15 cellular contexts compared by ENCODE assay signal in genomic region chr5:174414315-174414710, GRCh38.
DNase-seq lines count a peak whose midpoint lies in the region; ATAC-seq and TF ChIP-seq lines count a peak whose summit lies in the region.
"Had no signal": no experiment of that assay in that cellular context is flagged by ENCODE, and none has a peak within 500 bp of the region (broad histone marks: within the 10 kb centered on the region; RNA-seq: fewer than 3 reads in every experiment).

No MANE protein-coding gene starts in this region.

- peaks cover 4% of the 10 kb centered on the region for H3K79me2 ChIP-seq in trophoblast cell (ENCODE audit: control insufficient read depth, insufficient read depth, low read length, poor library complexity)

- no peak overlapping the region for H3K18ac ChIP-seq in trophoblast cell (ENCODE audit: low read length)

- H3K4me3 ChIP-seq in trophoblast cell (ENCODE audit: low read depth, low read length) = no peak overlapping the region

- H3K9me3 ChIP-seq in trophoblast cell (ENCODE audit: insufficient read depth, low read depth, low read length) = no peaks in the 10 kb centered on the region
- H3K9me3 ChIP-seq: BE2C had no signal

- H2AK5ac ChIP-seq in trophoblast cell (ENCODE audit: low read length) = no peak overlapping the region

- H3K27me3 Mint-ChIP-seq in Calu3 (ENCODE audit: unreplicated experiment) = no peaks in the 10 kb centered on the region

- no peak overlapping the region for H3K4ac ChIP-seq in trophoblast cell (ENCODE audit: low read depth, low read length)

- TF ChIP-seq CTCF in Calu3 (IDR thresholded peaks at IDR 0.05; ENCODE audit: unreplicated experiment) (no peak), GM20000 (IDR thresholded peaks at IDR 0.05; ENCODE audit: extremely low read depth, missing control alignments) (no peak)

- H3K9me3 Mint-ChIP-seq in Calu3 (ENCODE audit: low read depth, unreplicated experiment) = no peaks in the 10 kb centered on the region
- H3K9me3 Mint-ChIP-seq: H9 had no signal

- WGBS in trophoblast cell (ENCODE audit: extremely low coverage, insufficient coverage, insufficient read length) = no CpG with 5 or more reads among the region's 1 CpG

- peak overlapping the region; percentile 55 for H3K14ac ChIP-seq in trophoblast cell (ENCODE audit: low read length)

- peak overlapping the region; percentile 64 for H3K27ac Mint-ChIP-seq in Calu3 (ENCODE audit: unreplicated experiment)
- H3K27ac Mint-ChIP-seq: CD4-positive, alpha-beta memory T cell; H9; IgD-negative memory B cell had no signal

- no peak for DNase-seq in Calu3
- DNase-seq in kidney tubule cell (ENCODE audit: low spot score) = peak; percentile 9
- DNase-seq in trophoblast cell = no peak
- no peak for DNase-seq in OCI-M2 (lab: John Stamatoyannopoulos, UW; ENCODE audit: unreplicated experiment)
- no peak for DNase-seq in GM20000 (ENCODE audit: low spot score)
- DNase-seq in mucosa of gallbladder (ENCODE audit: low spot score) = no peak
- DNase-seq: BE2C; CD4-positive, alpha-beta memory T cell; COR-L47; GOT3; H9 had no signal

- H2BK5ac ChIP-seq in trophoblast cell (ENCODE audit: low read depth, low read length, poor library complexity) = peak overlapping the region; percentile 5

- no peak overlapping the region for H3K23ac ChIP-seq in trophoblast cell (ENCODE audit: low read length)

- no peak overlapping the region for H3K9ac ChIP-seq in trophoblast cell (ENCODE audit: low read length)

- BruUV-seq in Calu3 (replicated peaks; lab: Mats Ljungman, UMichigan) = no TSS peak

- peak overlapping the region; percentile 0 for H2BK12ac ChIP-seq in trophoblast cell (ENCODE audit: low read length)

- no peaks in the 10 kb centered on the region for H3K36me3 Mint-ChIP-seq in Calu3 (ENCODE audit: insufficient read depth, unreplicated experiment)
- H3K36me3 Mint-ChIP-seq: CD4-positive, alpha-beta memory T cell; IgD-negative memory B cell had no signal

- peaks cover 10 to 36% of the 10 kb centered on the region in 2 experiments for H3K4me1 ChIP-seq in trophoblast cell (ENCODE audit: control insufficient read depth in 1 of 2, insufficient read depth in 2 of 2, low read length in 2 of 2)

- no peak overlapping the region for H3K4me2 ChIP-seq in trophoblast cell (ENCODE audit: low read length)

- intact Hi-C loops in Calu3 (cut with micrococcal nuclease; ENCODE audit: unreplicated experiment) = loop anchor here (5.0 kb wide), 2 partner anchors 42 to 118 kb away; no protein-coding TSS in a partner anchor

- CTCF ChIA-PET in Calu3 (lab: Charles Lee) = interaction anchor here (0.9 to 1.5 kb wide), 5 partner anchors 12 to 380 kb away, joined by 3 to 6 read pairs (median 3); no protein-coding TSS in a partner anchor

- H4K8ac ChIP-seq in trophoblast cell (ENCODE audit: low read depth, low read length) = peak overlapping the region; percentile 0

- no peaks in the 10 kb centered on the region for H3K27me3 ChIP-seq in trophoblast cell (ENCODE audit: insufficient read depth, low read length)
- H3K27me3 ChIP-seq: BE2C had no signal

- no peak overlapping the region for H4K12ac ChIP-seq in trophoblast cell (ENCODE audit: low read depth, low read length)

- H2AFZ ChIP-seq in trophoblast cell (ENCODE audit: insufficient read depth, low read length, poor library complexity) = no peak overlapping the region

- no peaks in the 10 kb centered on the region for H3K36me3 ChIP-seq in trophoblast cell (ENCODE audit: control insufficient read depth in 1 of 2, insufficient read depth in 2 of 2, low read length in 2 of 2)
- H3K36me3 ChIP-seq: BE2C had no signal

- peak overlapping the region; percentile 82 for H3K27ac ChIP-seq in trophoblast cell (ENCODE audit: low read depth, low read length)
- H3K27ac ChIP-seq: C4-2B had no signal

- peak overlapping the region; percentile 56 for H4K91ac ChIP-seq in trophoblast cell (ENCODE audit: low read depth, low read length)

- H3K4me3 Mint-ChIP-seq in Calu3 (ENCODE audit: low read depth, unreplicated experiment) = peak overlapping the region; percentile 11
- H3K4me3 Mint-ChIP-seq: CD4-positive, alpha-beta memory T cell; H9; IgD-negative memory B cell had no signal

- H3K79me1 ChIP-seq in trophoblast cell (ENCODE audit: low read length) = peaks cover 49% of the 10 kb centered on the region

- H2BK120ac ChIP-seq in trophoblast cell (ENCODE audit: insufficient read depth, low read length, poor library complexity) = peak overlapping the region; percentile 3

- ATAC-seq in SK-N-SH treated with all-trans-retinoic acid at 6 μM for 48 hours (peak; percentile 21), GM19395 (IDR thresholded peaks at IDR 0.05; ENCODE audit: unreplicated experiment) (no peak)

- peaks cover 53% of the 10 kb centered on the region for H3K4me1 Mint-ChIP-seq in Calu3 (ENCODE audit: low read depth, unreplicated experiment)

TF ChIP-seq in SK-N-SH treated with all-trans-retinoic acid at 6 μM for 48 hours, 23 proteins besides CTCF, POLR2A, EP300 and RAD21 (continues in another document):
- no peak for TF ChIP-seq ZNF70 (CRISPR knock-in tag; IDR thresholded peaks at IDR 0.05)
- TF ChIP-seq RARB (CRISPR knock-in tag; IDR thresholded peaks at IDR 0.05) = no peak
- TF ChIP-seq OSR1 (CRISPR knock-in tag; IDR thresholded peaks at IDR 0.05) = no peak
- no peak for TF ChIP-seq ZFP3 (CRISPR knock-in tag; IDR thresholded peaks at IDR 0.05)
- no peak for TF ChIP-seq ISL1 (CRISPR knock-in tag; IDR thresholded peaks at IDR 0.05)
- no peak for TF ChIP-seq GLIS3 (CRISPR knock-in tag; IDR thresholded peaks at IDR 0.05)
- TF ChIP-seq ZFP30 (CRISPR knock-in tag; IDR thresholded peaks at IDR 0.05) = no peak
- no peak for TF ChIP-seq ZNF565 (CRISPR knock-in tag; conservative IDR thresholded peaks at IDR 0.05; ENCODE audit: low read depth)
- TF ChIP-seq TCF4 (CRISPR knock-in tag; IDR thresholded peaks at IDR 0.05; ENCODE audit: borderline replicate concordance) = no peak
- TF ChIP-seq, protein P1, sequence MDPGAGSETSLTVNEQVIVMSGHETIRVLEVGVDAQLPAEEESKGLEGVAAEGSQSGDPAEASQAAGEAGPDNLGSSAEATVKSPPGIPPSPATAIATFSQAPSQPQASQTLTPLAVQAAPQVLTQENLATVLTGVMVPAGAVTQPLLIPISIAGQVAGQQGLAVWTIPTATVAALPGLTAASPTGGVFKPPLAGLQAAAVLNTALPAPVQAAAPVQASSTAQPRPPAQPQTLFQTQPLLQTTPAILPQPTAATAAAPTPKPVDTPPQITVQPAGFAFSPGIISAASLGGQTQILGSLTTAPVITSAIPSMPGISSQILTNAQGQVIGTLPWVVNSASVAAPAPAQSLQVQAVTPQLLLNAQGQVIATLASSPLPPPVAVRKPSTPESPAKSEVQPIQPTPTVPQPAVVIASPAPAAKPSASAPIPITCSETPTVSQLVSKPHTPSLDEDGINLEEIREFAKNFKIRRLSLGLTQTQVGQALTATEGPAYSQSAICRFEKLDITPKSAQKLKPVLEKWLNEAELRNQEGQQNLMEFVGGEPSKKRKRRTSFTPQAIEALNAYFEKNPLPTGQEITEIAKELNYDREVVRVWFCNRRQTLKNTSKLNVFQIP (CRISPR knock-in tag; IDR thresholded peaks at IDR 0.05; ENCODE audit: borderline replicate concordance, low read depth) = no peak
- TF ChIP-seq, protein P2, sequence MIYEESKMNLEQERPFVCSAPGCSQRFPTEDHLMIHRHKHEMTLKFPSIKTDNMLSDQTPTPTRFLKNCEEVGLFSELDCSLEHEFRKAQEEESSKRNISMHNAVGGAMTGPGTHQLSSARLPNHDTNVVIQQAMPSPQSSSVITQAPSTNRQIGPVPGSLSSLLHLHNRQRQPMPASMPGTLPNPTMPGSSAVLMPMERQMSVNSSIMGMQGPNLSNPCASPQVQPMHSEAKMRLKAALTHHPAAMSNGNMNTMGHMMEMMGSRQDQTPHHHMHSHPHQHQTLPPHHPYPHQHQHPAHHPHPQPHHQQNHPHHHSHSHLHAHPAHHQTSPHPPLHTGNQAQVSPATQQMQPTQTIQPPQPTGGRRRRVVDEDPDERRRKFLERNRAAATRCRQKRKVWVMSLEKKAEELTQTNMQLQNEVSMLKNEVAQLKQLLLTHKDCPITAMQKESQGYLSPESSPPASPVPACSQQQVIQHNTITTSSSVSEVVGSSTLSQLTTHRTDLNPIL (CRISPR knock-in tag; IDR thresholded peaks at IDR 0.05; ENCODE audit: low read depth) = no peak
- TF ChIP-seq TOX (CRISPR knock-in tag; IDR thresholded peaks at IDR 0.05; ENCODE audit: borderline replicate concordance) = no peak
- no peak for TF ChIP-seq SNAI2 (CRISPR knock-in tag; IDR thresholded peaks at IDR 0.05)
- TF ChIP-seq, protein P3, sequence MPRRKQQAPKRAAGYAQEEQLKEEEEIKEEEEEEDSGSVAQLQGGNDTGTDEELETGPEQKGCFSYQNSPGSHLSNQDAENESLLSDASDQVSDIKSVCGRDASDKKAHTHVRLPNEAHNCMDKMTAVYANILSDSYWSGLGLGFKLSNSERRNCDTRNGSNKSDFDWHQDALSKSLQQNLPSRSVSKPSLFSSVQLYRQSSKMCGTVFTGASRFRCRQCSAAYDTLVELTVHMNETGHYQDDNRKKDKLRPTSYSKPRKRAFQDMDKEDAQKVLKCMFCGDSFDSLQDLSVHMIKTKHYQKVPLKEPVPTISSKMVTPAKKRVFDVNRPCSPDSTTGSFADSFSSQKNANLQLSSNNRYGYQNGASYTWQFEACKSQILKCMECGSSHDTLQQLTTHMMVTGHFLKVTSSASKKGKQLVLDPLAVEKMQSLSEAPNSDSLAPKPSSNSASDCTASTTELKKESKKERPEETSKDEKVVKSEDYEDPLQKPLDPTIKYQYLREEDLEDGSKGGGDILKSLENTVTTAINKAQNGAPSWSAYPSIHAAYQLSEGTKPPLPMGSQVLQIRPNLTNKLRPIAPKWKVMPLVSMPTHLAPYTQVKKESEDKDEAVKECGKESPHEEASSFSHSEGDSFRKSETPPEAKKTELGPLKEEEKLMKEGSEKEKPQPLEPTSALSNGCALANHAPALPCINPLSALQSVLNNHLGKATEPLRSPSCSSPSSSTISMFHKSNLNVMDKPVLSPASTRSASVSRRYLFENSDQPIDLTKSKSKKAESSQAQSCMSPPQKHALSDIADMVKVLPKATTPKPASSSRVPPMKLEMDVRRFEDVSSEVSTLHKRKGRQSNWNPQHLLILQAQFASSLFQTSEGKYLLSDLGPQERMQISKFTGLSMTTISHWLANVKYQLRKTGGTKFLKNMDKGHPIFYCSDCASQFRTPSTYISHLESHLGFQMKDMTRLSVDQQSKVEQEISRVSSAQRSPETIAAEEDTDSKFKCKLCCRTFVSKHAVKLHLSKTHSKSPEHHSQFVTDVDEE (CRISPR knock-in tag; IDR thresholded peaks at IDR 0.05) = no peak
- no peak for TF ChIP-seq BACH2 (CRISPR knock-in tag; IDR thresholded peaks at IDR 0.05; ENCODE audit: borderline replicate concordance)
